1 cellular context compared by ENCODE assay signal in the genomic region with DNA sequence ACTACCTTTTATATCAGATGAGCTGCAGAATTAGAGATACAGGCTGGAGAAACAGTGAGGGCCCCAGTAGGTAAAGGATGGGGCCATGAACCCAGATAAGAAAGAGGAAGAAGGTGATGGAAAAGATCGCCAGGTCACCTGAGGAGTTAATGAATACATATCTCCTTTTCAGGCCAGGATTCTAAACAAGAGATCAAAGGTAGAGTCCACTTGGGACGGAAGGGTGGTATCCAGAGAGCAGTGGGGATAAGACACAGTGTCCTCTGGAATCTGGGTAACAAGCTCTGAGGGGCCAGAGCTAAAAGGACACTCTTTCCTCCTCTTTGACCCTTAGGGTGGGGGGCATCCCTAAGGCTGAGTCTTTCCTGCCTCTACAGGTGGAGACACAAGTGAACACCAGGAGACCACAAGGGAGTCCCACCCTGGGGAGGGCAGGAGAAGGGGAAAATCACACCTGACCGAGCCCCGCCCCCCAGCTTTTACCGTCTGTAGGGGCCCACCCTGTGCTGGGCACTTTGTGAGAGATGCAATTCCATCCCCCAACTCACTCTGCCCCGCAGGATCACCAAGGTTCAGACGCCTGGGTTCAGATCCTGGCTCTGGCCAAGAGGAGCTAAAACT.
TF ChIP-seq lines count a peak whose summit lies in the region.

No MANE protein-coding gene starts in this region.

TF ChIP-seq in HepG2, 621 proteins besides CTCF, POLR2A, EP300 and RAD21 (continued from another document and continues in another):
- TF ChIP-seq ZNF121 (CRISPR knock-in tag; IDR thresholded peaks at IDR 0.05), result no peak
- TF ChIP-seq, protein P1, sequence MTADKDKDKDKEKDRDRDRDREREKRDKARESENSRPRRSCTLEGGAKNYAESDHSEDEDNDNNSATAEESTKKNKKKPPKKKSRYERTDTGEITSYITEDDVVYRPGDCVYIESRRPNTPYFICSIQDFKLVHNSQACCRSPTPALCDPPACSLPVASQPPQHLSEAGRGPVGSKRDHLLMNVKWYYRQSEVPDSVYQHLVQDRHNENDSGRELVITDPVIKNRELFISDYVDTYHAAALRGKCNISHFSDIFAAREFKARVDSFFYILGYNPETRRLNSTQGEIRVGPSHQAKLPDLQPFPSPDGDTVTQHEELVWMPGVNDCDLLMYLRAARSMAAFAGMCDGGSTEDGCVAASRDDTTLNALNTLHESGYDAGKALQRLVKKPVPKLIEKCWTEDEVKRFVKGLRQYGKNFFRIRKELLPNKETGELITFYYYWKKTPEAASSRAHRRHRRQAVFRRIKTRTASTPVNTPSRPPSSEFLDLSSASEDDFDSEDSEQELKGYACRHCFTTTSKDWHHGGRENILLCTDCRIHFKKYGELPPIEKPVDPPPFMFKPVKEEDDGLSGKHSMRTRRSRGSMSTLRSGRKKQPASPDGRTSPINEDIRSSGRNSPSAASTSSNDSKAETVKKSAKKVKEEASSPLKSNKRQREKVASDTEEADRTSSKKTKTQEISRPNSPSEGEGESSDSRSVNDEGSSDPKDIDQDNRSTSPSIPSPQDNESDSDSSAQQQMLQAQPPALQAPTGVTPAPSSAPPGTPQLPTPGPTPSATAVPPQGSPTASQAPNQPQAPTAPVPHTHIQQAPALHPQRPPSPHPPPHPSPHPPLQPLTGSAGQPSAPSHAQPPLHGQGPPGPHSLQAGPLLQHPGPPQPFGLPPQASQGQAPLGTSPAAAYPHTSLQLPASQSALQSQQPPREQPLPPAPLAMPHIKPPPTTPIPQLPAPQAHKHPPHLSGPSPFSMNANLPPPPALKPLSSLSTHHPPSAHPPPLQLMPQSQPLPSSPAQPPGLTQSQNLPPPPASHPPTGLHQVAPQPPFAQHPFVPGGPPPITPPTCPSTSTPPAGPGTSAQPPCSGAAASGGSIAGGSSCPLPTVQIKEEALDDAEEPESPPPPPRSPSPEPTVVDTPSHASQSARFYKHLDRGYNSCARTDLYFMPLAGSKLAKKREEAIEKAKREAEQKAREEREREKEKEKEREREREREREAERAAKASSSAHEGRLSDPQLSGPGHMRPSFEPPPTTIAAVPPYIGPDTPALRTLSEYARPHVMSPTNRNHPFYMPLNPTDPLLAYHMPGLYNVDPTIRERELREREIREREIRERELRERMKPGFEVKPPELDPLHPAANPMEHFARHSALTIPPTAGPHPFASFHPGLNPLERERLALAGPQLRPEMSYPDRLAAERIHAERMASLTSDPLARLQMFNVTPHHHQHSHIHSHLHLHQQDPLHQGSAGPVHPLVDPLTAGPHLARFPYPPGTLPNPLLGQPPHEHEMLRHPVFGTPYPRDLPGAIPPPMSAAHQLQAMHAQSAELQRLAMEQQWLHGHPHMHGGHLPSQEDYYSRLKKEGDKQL (CRISPR knock-in tag; IDR thresholded peaks at IDR 0.05; ENCODE audit: low read depth), result no peak
- TF ChIP-seq, protein P2, sequence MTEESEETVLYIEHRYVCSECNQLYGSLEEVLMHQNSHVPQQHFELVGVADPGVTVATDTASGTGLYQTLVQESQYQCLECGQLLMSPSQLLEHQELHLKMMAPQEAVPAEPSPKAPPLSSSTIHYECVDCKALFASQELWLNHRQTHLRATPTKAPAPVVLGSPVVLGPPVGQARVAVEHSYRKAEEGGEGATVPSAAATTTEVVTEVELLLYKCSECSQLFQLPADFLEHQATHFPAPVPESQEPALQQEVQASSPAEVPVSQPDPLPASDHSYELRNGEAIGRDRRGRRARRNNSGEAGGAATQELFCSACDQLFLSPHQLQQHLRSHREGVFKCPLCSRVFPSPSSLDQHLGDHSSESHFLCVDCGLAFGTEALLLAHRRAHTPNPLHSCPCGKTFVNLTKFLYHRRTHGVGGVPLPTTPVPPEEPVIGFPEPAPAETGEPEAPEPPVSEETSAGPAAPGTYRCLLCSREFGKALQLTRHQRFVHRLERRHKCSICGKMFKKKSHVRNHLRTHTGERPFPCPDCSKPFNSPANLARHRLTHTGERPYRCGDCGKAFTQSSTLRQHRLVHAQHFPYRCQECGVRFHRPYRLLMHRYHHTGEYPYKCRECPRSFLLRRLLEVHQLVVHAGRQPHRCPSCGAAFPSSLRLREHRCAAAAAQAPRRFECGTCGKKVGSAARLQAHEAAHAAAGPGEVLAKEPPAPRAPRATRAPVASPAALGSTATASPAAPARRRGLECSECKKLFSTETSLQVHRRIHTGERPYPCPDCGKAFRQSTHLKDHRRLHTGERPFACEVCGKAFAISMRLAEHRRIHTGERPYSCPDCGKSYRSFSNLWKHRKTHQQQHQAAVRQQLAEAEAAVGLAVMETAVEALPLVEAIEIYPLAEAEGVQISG (CRISPR knock-in tag; IDR thresholded peaks at IDR 0.05), result peak; percentile 22; the same call in 1 of the 2 replicates
- peak; percentile 82 for TF ChIP-seq TCF7 (IDR thresholded peaks at IDR 0.05; ENCODE audit: low read depth)
- TF ChIP-seq SMC3 (IDR thresholded peaks at IDR 0.05; ENCODE audit: low read length), result no peak
- TF ChIP-seq NFRKB (IDR thresholded peaks at IDR 0.05), result no peak
- no peak for TF ChIP-seq XBP1 (CRISPR knock-in tag; IDR thresholded peaks at IDR 0.05)
- no peak for TF ChIP-seq ZNF619 (CRISPR knock-in tag; IDR thresholded peaks at IDR 0.05)
- TF ChIP-seq ZNF557 (CRISPR knock-in tag; IDR thresholded peaks at IDR 0.05), result no peak
- no peak for TF ChIP-seq ZNF562 (CRISPR knock-in tag; IDR thresholded peaks at IDR 0.05; ENCODE audit: borderline replicate concordance)
- TF ChIP-seq, protein P3, sequence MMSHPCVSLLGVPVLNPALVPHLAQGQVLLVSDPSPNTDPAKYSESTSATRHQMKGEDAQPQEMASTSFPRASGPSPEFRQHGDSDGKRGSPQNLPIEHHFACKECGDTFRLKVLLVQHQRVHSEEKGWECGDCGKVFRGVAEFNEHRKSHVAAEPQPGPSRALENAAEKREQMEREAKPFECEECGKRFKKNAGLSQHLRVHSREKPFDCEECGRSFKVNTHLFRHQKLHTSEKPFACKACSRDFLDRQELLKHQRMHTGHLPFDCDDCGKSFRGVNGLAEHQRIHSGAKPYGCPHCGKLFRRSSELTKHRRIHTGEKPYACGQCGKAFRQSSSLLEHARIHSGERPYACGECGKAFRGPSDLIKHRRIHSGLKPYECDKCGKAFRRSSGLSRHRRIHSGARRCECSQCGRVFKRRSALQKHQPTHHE (CRISPR knock-in tag; IDR thresholded peaks at IDR 0.05; ENCODE audit: borderline replicate concordance), result no peak
- TF ChIP-seq, protein P4, sequence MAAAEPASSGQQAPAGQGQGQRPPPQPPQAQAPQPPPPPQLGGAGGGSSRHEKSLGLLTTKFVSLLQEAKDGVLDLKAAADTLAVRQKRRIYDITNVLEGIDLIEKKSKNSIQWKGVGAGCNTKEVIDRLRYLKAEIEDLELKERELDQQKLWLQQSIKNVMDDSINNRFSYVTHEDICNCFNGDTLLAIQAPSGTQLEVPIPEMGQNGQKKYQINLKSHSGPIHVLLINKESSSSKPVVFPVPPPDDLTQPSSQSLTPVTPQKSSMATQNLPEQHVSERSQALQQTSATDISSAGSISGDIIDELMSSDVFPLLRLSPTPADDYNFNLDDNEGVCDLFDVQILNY (CRISPR knock-in tag; conservative IDR thresholded peaks at IDR 0.05), result no peak
- TF ChIP-seq, protein P5, sequence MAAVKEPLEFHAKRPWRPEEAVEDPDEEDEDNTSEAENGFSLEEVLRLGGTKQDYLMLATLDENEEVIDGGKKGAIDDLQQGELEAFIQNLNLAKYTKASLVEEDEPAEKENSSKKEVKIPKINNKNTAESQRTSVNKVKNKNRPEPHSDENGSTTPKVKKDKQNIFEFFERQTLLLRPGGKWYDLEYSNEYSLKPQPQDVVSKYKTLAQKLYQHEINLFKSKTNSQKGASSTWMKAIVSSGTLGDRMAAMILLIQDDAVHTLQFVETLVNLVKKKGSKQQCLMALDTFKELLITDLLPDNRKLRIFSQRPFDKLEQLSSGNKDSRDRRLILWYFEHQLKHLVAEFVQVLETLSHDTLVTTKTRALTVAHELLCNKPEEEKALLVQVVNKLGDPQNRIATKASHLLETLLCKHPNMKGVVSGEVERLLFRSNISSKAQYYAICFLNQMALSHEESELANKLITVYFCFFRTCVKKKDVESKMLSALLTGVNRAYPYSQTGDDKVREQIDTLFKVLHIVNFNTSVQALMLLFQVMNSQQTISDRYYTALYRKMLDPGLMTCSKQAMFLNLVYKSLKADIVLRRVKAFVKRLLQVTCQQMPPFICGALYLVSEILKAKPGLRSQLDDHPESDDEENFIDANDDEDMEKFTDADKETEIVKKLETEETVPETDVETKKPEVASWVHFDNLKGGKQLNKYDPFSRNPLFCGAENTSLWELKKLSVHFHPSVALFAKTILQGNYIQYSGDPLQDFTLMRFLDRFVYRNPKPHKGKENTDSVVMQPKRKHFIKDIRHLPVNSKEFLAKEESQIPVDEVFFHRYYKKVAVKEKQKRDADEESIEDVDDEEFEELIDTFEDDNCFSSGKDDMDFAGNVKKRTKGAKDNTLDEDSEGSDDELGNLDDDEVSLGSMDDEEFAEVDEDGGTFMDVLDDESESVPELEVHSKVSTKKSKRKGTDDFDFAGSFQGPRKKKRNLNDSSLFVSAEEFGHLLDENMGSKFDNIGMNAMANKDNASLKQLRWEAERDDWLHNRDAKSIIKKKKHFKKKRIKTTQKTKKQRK (IDR thresholded peaks at IDR 0.05; ENCODE audit: low read length), result no peak
- TF ChIP-seq MED1 (CRISPR knock-in tag; IDR thresholded peaks at IDR 0.05), result peak; percentile 87
- TF ChIP-seq, protein P6, sequence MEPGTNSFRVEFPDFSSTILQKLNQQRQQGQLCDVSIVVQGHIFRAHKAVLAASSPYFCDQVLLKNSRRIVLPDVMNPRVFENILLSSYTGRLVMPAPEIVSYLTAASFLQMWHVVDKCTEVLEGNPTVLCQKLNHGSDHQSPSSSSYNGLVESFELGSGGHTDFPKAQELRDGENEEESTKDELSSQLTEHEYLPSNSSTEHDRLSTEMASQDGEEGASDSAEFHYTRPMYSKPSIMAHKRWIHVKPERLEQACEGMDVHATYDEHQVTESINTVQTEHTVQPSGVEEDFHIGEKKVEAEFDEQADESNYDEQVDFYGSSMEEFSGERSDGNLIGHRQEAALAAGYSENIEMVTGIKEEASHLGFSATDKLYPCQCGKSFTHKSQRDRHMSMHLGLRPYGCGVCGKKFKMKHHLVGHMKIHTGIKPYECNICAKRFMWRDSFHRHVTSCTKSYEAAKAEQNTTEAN (CRISPR knock-in tag; conservative IDR thresholded peaks at IDR 0.05), result no peak
- TF ChIP-seq RFX1 (IDR thresholded peaks at IDR 0.05), result no peak
- TF ChIP-seq SOX5 (CRISPR knock-in tag; IDR thresholded peaks at IDR 0.05; ENCODE audit: borderline replicate concordance), result peak; percentile 69; the same call in 1 of the 2 replicates
- TF ChIP-seq ZNF292 (CRISPR knock-in tag; IDR thresholded peaks at IDR 0.05; ENCODE audit: borderline replicate concordance, low read depth), result no peak
- TF ChIP-seq ZFX (CRISPR knock-in tag; IDR thresholded peaks at IDR 0.05; ENCODE audit: low read depth), result no peak
- no peak for TF ChIP-seq ZC3H13 (CRISPR knock-in tag; IDR thresholded peaks at IDR 0.05)
- TF ChIP-seq ZFYVE20 (CRISPR knock-in tag; IDR thresholded peaks at IDR 0.05; ENCODE audit: borderline replicate concordance, low read depth), result no peak
- TF ChIP-seq TCF7L2 (IDR thresholded peaks at IDR 0.05; ENCODE audit: low read depth, low read length), result no peak
- TF ChIP-seq RAD51 (IDR thresholded peaks at IDR 0.05; ENCODE audit: borderline replicate concordance), result no peak
- TF ChIP-seq ZNF737 (CRISPR knock-in tag; IDR thresholded peaks at IDR 0.05; ENCODE audit: borderline replicate concordance), result no peak
- TF ChIP-seq ZSCAN31 (CRISPR knock-in tag; IDR thresholded peaks at IDR 0.05; ENCODE audit: low read depth), result no peak
- TF ChIP-seq HOXD1 (CRISPR knock-in tag; IDR thresholded peaks at IDR 0.05), result no peak
- TF ChIP-seq ZNF225 (CRISPR knock-in tag; IDR thresholded peaks at IDR 0.05), result no peak
- TF ChIP-seq MTA1 (CRISPR knock-in tag; IDR thresholded peaks at IDR 0.05; ENCODE audit: borderline replicate concordance), result 0 out of 2 replicates have a peak, but pooled peaks have one; percentile 29
- TF ChIP-seq HOXA7 (CRISPR knock-in tag; IDR thresholded peaks at IDR 0.05), result no peak
- no peak for TF ChIP-seq ZNF781 (CRISPR knock-in tag; IDR thresholded peaks at IDR 0.05; ENCODE audit: borderline replicate concordance, not compliant biosample characterization)
- TF ChIP-seq NONO (IDR thresholded peaks at IDR 0.05), result no peak
- TF ChIP-seq NONO (CRISPR knock-in tag; conservative IDR thresholded peaks at IDR 0.05), result no peak
- no peak for TF ChIP-seq ZNF282 (IDR thresholded peaks at IDR 0.05; ENCODE audit: partially characterized antibody)
- TF ChIP-seq, protein P7, sequence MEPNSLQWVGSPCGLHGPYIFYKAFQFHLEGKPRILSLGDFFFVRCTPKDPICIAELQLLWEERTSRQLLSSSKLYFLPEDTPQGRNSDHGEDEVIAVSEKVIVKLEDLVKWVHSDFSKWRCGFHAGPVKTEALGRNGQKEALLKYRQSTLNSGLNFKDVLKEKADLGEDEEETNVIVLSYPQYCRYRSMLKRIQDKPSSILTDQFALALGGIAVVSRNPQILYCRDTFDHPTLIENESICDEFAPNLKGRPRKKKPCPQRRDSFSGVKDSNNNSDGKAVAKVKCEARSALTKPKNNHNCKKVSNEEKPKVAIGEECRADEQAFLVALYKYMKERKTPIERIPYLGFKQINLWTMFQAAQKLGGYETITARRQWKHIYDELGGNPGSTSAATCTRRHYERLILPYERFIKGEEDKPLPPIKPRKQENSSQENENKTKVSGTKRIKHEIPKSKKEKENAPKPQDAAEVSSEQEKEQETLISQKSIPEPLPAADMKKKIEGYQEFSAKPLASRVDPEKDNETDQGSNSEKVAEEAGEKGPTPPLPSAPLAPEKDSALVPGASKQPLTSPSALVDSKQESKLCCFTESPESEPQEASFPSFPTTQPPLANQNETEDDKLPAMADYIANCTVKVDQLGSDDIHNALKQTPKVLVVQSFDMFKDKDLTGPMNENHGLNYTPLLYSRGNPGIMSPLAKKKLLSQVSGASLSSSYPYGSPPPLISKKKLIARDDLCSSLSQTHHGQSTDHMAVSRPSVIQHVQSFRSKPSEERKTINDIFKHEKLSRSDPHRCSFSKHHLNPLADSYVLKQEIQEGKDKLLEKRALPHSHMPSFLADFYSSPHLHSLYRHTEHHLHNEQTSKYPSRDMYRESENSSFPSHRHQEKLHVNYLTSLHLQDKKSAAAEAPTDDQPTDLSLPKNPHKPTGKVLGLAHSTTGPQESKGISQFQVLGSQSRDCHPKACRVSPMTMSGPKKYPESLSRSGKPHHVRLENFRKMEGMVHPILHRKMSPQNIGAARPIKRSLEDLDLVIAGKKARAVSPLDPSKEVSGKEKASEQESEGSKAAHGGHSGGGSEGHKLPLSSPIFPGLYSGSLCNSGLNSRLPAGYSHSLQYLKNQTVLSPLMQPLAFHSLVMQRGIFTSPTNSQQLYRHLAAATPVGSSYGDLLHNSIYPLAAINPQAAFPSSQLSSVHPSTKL (CRISPR knock-in tag; IDR thresholded peaks at IDR 0.05), result peak; percentile 74
- no peak for TF ChIP-seq ZNF468 (CRISPR knock-in tag; IDR thresholded peaks at IDR 0.05)
- no peak for TF ChIP-seq ZFP82 (CRISPR knock-in tag; IDR thresholded peaks at IDR 0.05; ENCODE audit: borderline replicate concordance)
- no peak for TF ChIP-seq SP1 (IDR thresholded peaks at IDR 0.05)
- no peak for TF ChIP-seq SP1 (CRISPR knock-in tag; IDR thresholded peaks at IDR 0.05)
- TF ChIP-seq SMAD9 (CRISPR knock-in tag; IDR thresholded peaks at IDR 0.05), result no peak
- TF ChIP-seq ZNF235 (CRISPR knock-in tag; IDR thresholded peaks at IDR 0.05; ENCODE audit: borderline replicate concordance), result no peak
